ENCODE assay signal across 1 cellular context in genomic region chr11:62439785-62440602, GRCh38.
TF ChIP-seq lines count a peak whose summit lies in the region.

No MANE protein-coding gene starts in this region.

TF ChIP-seq in IMR-90, 13 proteins besides CTCF, POLR2A, EP300 and RAD21:
- peak; percentile 48; the same call in 1 of the 2 replicates for TF ChIP-seq CEBPB (IDR thresholded peaks at IDR 0.05; ENCODE audit: low read depth, low read length)
- TF ChIP-seq MAZ (IDR thresholded peaks at IDR 0.05; ENCODE audit: borderline replicate concordance, low read depth, low read length): no peak
